Comparison of ENCODE assay signal across 25 cellular contexts in the genomic region with DNA sequence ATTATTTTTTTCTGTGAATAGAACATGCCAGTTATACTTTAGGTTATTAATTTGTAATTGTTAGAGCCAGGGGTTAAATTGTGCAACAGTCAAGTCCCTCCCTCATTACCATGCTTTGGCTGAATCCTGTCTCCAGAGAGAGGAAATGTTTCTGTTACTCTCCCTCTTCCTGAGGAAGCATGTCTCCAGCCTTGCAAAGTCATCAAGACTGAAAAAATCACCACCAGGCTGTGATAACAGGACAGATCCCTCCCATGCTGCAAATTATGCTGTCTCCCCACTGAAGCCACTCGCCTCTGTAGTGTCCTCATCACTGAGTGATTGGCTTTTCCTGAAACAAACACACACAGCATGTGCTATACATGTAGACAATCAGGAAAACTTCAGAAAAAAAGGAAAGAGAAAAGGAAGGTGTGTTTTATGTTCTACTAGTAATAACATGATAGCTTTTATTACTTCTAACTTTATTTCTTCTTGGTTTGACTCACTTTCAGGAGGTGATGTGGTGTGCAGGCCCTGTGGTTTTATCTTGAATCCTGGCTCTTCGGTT.
DNase-seq lines count a peak whose midpoint lies in the region; ATAC-seq and TF ChIP-seq lines count a peak whose summit lies in the region.
"Had no signal": no experiment of that assay in that cellular context is flagged by ENCODE, and none has a peak within 500 bp of the region (broad histone marks: within the 10 kb centered on the region; RNA-seq: fewer than 3 reads in every experiment).

No MANE protein-coding gene starts in this region.

- peak overlapping the region in 4 of 11 experiments; percentile 1 to 33 (median 16); a peak in 5 of 22 replicates for H3K27ac ChIP-seq in BLaER1 treated with 17β-estradiol and CSF1 and Interleukin-3, amounts not matched to agents 10 nM and 100 nM
- H3K27ac ChIP-seq: ascending aorta, foreskin keratinocyte, thoracic aorta had no signal

- no peak overlapping the region for H3K27ac Mint-ChIP-seq in stimulated activated memory B cell treated with anti-CD40 and anti-IgM and Interleukin-4, amounts not matched to agents 10 μg/mL and 1 μg/mL and 100 μg/mL, for 72 hours
- H3K27ac Mint-ChIP-seq: activated naive CD8-positive, alpha-beta T cell treated with anti-CD3 and anti-CD28 coated beads for 36 hours; CD8-positive, alpha-beta T cell; memory B cell; naive thymus-derived CD4-positive, alpha-beta T cell had no signal

- ATAC-seq in left ventricle myocardium superior (peak; percentile 89), sciatic nerve (peak; percentile 62)
- ATAC-seq in stimulated activated memory B cell treated with anti-CD40 and anti-IgM and Interleukin-4, amounts not matched to agents 10 μg/mL and 1 μg/mL and 100 μg/mL, for 72 hours: no peak
- ATAC-seq: CD8-positive, alpha-beta T cell; foreskin keratinocyte; HCT116; naive thymus-derived CD4-positive, alpha-beta T cell; stimulated activated naive CD8-positive, alpha-beta T cell treated with anti-CD3 and anti-CD28 coated beads, Interleukin-15, Interleukin-2, amounts not matched to agents 100 U/mL and 50 U/mL, for 24 hours had no signal

- no peaks in the 10 kb centered on the region for H3K9me3 ChIP-seq in BLaER1 treated with 17β-estradiol and CSF1 and Interleukin-3, amounts not matched to agents 10 nM and 100 nM (replicated peaks in 1 of 11)
- H3K9me3 ChIP-seq: ascending aorta, thoracic aorta had no signal

- no peaks in the 10 kb centered on the region for H3K27me3 ChIP-seq in BLaER1 treated with 17β-estradiol and CSF1 and Interleukin-3, amounts not matched to agents 10 nM and 100 nM
- H3K27me3 ChIP-seq: ascending aorta, foreskin keratinocyte had no signal

- no peaks in the 10 kb centered on the region for H4K20me1 ChIP-seq in BLaER1 treated with 17β-estradiol and CSF1 and Interleukin-3, amounts not matched to agents 10 nM and 100 nM

- TF ChIP-seq CTCF in cardiac fibroblast (IDR thresholded peaks at IDR 0.05; ENCODE audit: low read depth, low read length): no peak

- H3K9me3 Mint-ChIP-seq in stimulated activated memory B cell treated with anti-CD40 and anti-IgM and Interleukin-4, amounts not matched to agents 10 μg/mL and 1 μg/mL and 100 μg/mL, for 72 hours: peaks cover 3% of the 10 kb centered on the region
- H3K9me3 Mint-ChIP-seq: activated naive CD8-positive, alpha-beta T cell treated with anti-CD3 and anti-CD28 coated beads for 36 hours; CD8-positive, alpha-beta T cell had no signal

- DNase-seq in cardiac fibroblast (ENCODE audit: low read depth in 2 of 2): peak; percentile 45 to 79
- no peak for DNase-seq in left ventricle myocardium superior
- DNase-seq in sciatic nerve (ENCODE audit: low spot score): no peak
- no peak for DNase-seq in NCI-H2029 treated with DMSO at 0.1 percent for 48 hours (lab: John Stamatoyannopoulos, UW)
- DNase-seq in RKO (ENCODE audit: low spot score): no peak
- DNase-seq: activated CD8-positive, alpha-beta memory T cell treated with anti-CD3 and anti-CD28 coated beads, Interleukin-2, amount 50 U/mL, for 4 hours; activated naive CD8-positive, alpha-beta T cell treated with anti-CD3 and anti-CD28 coated beads for 36 hours; CD8-positive, alpha-beta T cell; cerebellar nuclear complex; DMS 273 treated with DMSO at 0.1 percent for 48 hours; effector CD4-positive, alpha-beta T cell; foreskin keratinocyte; IMR-90; naive thymus-derived CD4-positive, alpha-beta T cell; NCI-H1105; NCI-H1930; NCI-H526 treated with DMSO at 0.1 percent for 48 hours; stimulated activated naive CD8-positive, alpha-beta T cell treated with anti-CD3 and anti-CD28 coated beads, Interleukin-15, Interleukin-2, amounts not matched to agents 100 U/mL and 50 U/mL, for 24 hours; T-helper 2 cell had no signal

- no peak overlapping the region for H3K4me3 ChIP-seq in BLaER1 treated with 17β-estradiol and CSF1 and Interleukin-3, amounts not matched to agents 10 nM and 100 nM
- no peak overlapping the region for H3K4me3 ChIP-seq in cardiac fibroblast (replicated peaks in 1 of 2; ENCODE audit: low read depth in 2 of 2, low read length in 2 of 2)
- H3K4me3 ChIP-seq: ascending aorta, thoracic aorta had no signal

- no peaks in the 10 kb centered on the region for H3K36me3 ChIP-seq in BLaER1 treated with 17β-estradiol and CSF1 and Interleukin-3, amounts not matched to agents 10 nM and 100 nM
- H3K36me3 ChIP-seq: ascending aorta, thoracic aorta had no signal

- no peaks in the 10 kb centered on the region for H3K4me1 Mint-ChIP-seq in stimulated activated memory B cell treated with anti-CD40 and anti-IgM and Interleukin-4, amounts not matched to agents 10 μg/mL and 1 μg/mL and 100 μg/mL, for 72 hours
- H3K4me1 Mint-ChIP-seq: activated naive CD8-positive, alpha-beta T cell treated with anti-CD3 and anti-CD28 coated beads for 36 hours; memory B cell; naive thymus-derived CD4-positive, alpha-beta T cell had no signal

- H3K27me3 Mint-ChIP-seq in stimulated activated memory B cell treated with anti-CD40 and anti-IgM and Interleukin-4, amounts not matched to agents 10 μg/mL and 1 μg/mL and 100 μg/mL, for 72 hours: no peaks in the 10 kb centered on the region
- H3K27me3 Mint-ChIP-seq: activated naive CD8-positive, alpha-beta T cell treated with anti-CD3 and anti-CD28 coated beads for 36 hours; memory B cell had no signal

- intact Hi-C loops in left ventricle myocardium superior (cut with micrococcal nuclease) (no loop called here), sciatic nerve (cut with DNase I) (no loop called here)

- H3K4me3 Mint-ChIP-seq in stimulated activated memory B cell treated with anti-CD40 and anti-IgM and Interleukin-4, amounts not matched to agents 10 μg/mL and 1 μg/mL and 100 μg/mL, for 72 hours: no peak overlapping the region
- H3K4me3 Mint-ChIP-seq: activated naive CD8-positive, alpha-beta T cell treated with anti-CD3 and anti-CD28 coated beads for 36 hours; CD8-positive, alpha-beta T cell; memory B cell; naive thymus-derived CD4-positive, alpha-beta T cell had no signal

- H3K4me2 ChIP-seq in BLaER1 treated with 17β-estradiol and CSF1 and Interleukin-3, amounts not matched to agents 10 nM and 100 nM: peak overlapping the region; percentile 27 to 68 (median 58)

- no peaks in the 10 kb centered on the region for H3K36me3 Mint-ChIP-seq in stimulated activated memory B cell treated with anti-CD40 and anti-IgM and Interleukin-4, amounts not matched to agents 10 μg/mL and 1 μg/mL and 100 μg/mL, for 72 hours
- H3K36me3 Mint-ChIP-seq: activated naive CD8-positive, alpha-beta T cell treated with anti-CD3 and anti-CD28 coated beads for 36 hours; CD8-positive, alpha-beta T cell; memory B cell; naive thymus-derived CD4-positive, alpha-beta T cell had no signal

- H3K4me1 ChIP-seq in BLaER1 treated with 17β-estradiol and CSF1 and Interleukin-3, amounts not matched to agents 10 nM and 100 nM: peaks cover 10 to 20% (median 15%) of the 10 kb centered on the region in 10 experiments
- H3K4me1 ChIP-seq: ascending aorta, foreskin keratinocyte had no signal

- H3K9ac ChIP-seq in BLaER1 treated with 17β-estradiol and CSF1 and Interleukin-3, amounts not matched to agents 10 nM and 100 nM: no peak overlapping the region

Comparison
In these comparisons a context has a peak if more than half of its experiments do, and no peak if none do; other contexts are left out.
1. DNase-seq: peak in cardiac fibroblast (2 of 2); none in left ventricle myocardium superior (single experiment), sciatic nerve (single experiment), NCI-H2029 treated with DMSO at 0.1 percent for 48 hours (single experiment) and RKO (single experiment).